Comparison of ENCODE assay signal across 15 cellular contexts in the genomic region with DNA sequence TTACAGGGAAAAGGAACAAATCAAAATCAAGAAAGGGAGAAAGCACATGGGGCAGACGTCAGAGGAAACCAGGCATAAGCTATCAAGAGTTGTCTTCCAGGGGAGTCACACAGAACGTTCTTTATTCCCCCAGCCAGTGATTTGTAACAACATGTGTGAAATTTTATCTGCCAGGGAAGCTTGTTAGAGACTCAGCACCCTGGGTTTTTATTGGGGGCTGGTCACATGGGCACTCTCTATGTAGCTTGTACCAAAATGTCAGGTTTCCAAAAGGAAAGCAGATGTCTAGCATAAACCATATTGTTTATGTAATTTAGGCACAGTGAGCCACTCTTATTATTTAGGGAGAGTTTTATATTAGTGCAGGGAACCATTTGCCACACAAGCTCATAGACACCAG.
DNase-seq lines count a peak whose midpoint lies in the region; TF ChIP-seq lines count a peak whose summit lies in the region.
"Had no signal": no experiment of that assay in that cellular context is flagged by ENCODE, and none has a peak within 500 bp of the region (broad histone marks: within the 10 kb centered on the region; RNA-seq: fewer than 3 reads in every experiment).

No MANE protein-coding gene starts in this region.

- no peak overlapping the region for H3K9ac ChIP-seq in mesendoderm (ENCODE audit: low read length)
- H3K9ac ChIP-seq: GM23248 had no signal

- H3K23ac ChIP-seq in mesendoderm (ENCODE audit: low read length): no peak overlapping the region

- H4K8ac ChIP-seq in mesendoderm (ENCODE audit: low read depth, low read length): no peak overlapping the region

- H3K4me1 ChIP-seq in mesendoderm (ENCODE audit: control insufficient read depth, low read depth, low read length): no peaks in the 10 kb centered on the region
- H3K4me1 ChIP-seq: HAP-1 had no signal

- H3K4me3 ChIP-seq in mesendoderm (ENCODE audit: low read length): no peak overlapping the region
- H3K4me3 ChIP-seq: GM23248, HAP-1 had no signal

- no CpG with 5 or more reads among the region's 2 CpGs for WGBS in mesendoderm (ENCODE audit: extremely low coverage, insufficient coverage, low lambda C conversion rate)

- no peaks in the 10 kb centered on the region for H3K36me3 ChIP-seq in mesendoderm (ENCODE audit: control insufficient read depth, insufficient read depth, low read length)
- H3K36me3 ChIP-seq: HAP-1 had no signal

- H3K4ac ChIP-seq in mesendoderm (ENCODE audit: low read depth, low read length): no peak overlapping the region

- H2AK5ac ChIP-seq in mesendoderm (ENCODE audit: low read length): no peak overlapping the region

- no peak overlapping the region for H2BK120ac ChIP-seq in mesendoderm (ENCODE audit: low read depth, low read length)

- H2BK5ac ChIP-seq in mesendoderm (ENCODE audit: low read length): no peak overlapping the region

- H3K4me2 ChIP-seq in mesendoderm (ENCODE audit: low read length): no peak overlapping the region

- no peaks in the 10 kb centered on the region for H3K79me2 ChIP-seq in mesendoderm (ENCODE audit: control insufficient read depth, insufficient read depth, low read length)

- no peak overlapping the region for H3K56ac ChIP-seq in mesendoderm (ENCODE audit: low read length)

- H3K18ac ChIP-seq in mesendoderm (ENCODE audit: low read length): no peak overlapping the region

- in situ Hi-C loops in GM13976 (cut with MboI; ENCODE audit: low sequenced_read_pairs, unreplicated experiment): no loop called here

- H2BK15ac ChIP-seq in mesendoderm (replicated peaks; ENCODE audit: low read depth): no peak overlapping the region

- no peak overlapping the region for H3K27ac ChIP-seq in mesendoderm (ENCODE audit: low read depth, low read length)
- H3K27ac ChIP-seq: C4-2B, GM23248 had no signal

- H4K5ac ChIP-seq in mesendoderm (ENCODE audit: low read length): no peak overlapping the region

- DNase-seq in Ammon's horn (ENCODE audit: low spot score) (peak; percentile 29), NCI-H2171 treated with DMSO at 0.1 percent for 48 hours (lab: John Stamatoyannopoulos, UW) (peak; percentile 64), cerebellar cortex (ENCODE audit: low spot score) (peak; percentile 50), mesendoderm (peak; percentile 10), GM13976 (ENCODE audit: low spot score) (no peak), T1000 (lab: John Stamatoyannopoulos, UW) (no peak), NOMO-1 (lab: John Stamatoyannopoulos, UW; ENCODE audit: unreplicated experiment in 2 of 2) (no peak)
- DNase-seq in stimulated activated CD4-positive, alpha-beta T cell treated with anti-CD3 and anti-CD28 coated beads, Interleukin-12 subunit alpha, Interleukin-12 subunit beta, amount 100 ng/mL, for 4 hours: no peak
- DNase-seq: ACHN; Caco-2; CD4-positive, alpha-beta T cell; GDM1; GM23248 had no signal

- no peaks in the 10 kb centered on the region for H3K79me1 ChIP-seq in mesendoderm (ENCODE audit: low read length)

- no peak for TF ChIP-seq CTCF in GM13976 (IDR thresholded peaks at IDR 0.05; ENCODE audit: borderline replicate concordance, control extremely low read depth, extremely low read depth, insufficient read depth, missing control alignments)

- no peaks in the 10 kb centered on the region for H3K27me3 ChIP-seq in mesendoderm (ENCODE audit: insufficient read depth, low read length, poor library complexity)

Comparison
In these comparisons a context has a peak if more than half of its experiments do, and no peak if none do; other contexts are left out.
1. DNase-seq: peak in Ammon's horn (single experiment), NCI-H2171 treated with DMSO at 0.1 percent for 48 hours (single experiment), cerebellar cortex (single experiment) and mesendoderm (single experiment); none in GM13976 (single experiment), T1000 (single experiment), NOMO-1 (0 of 2) and stimulated activated CD4-positive, alpha-beta T cell treated with anti-CD3 and anti-CD28 coated beads, Interleukin-12 subunit alpha, Interleukin-12 subunit beta, amount 100 ng/mL, for 4 hours (single experiment).